Comparison of ENCODE assay signal across 7 cellular contexts in genomic region chr10:88810196-88810961, GRCh38. TPM values are rescaled to one million over a fixed set of nuclear protein-coding genes. Genes with fewer than 3 reads are reported as not detected.
DNase-seq lines count a peak whose midpoint lies in the region; ATAC-seq and TF ChIP-seq lines count a peak whose summit lies in the region.

No MANE protein-coding gene starts in this region.

- H3K9me3 ChIP-seq in adrenal gland (replicated peaks in 1 of 3) (no peaks in the 10 kb centered on the region), smooth muscle cell (replicated peaks; ENCODE audit: low read depth) (no peaks in the 10 kb centered on the region)

- H3K4me2 ChIP-seq in smooth muscle cell, result no peak overlapping the region

- WGBS in adrenal gland, 4 donors, result 29 to 35% (median 32%) methylated on average over 5 of the region's 5 CpGs
- 30% methylated on average over 5 of the region's 5 CpGs for WGBS in smooth muscle cell (ENCODE audit: low lambda C conversion rate)

- ATAC-seq in HG02642 (IDR thresholded peaks at IDR 0.05; ENCODE audit: poor library complexity, unreplicated experiment) (peak; percentile 48), GM21576 (IDR thresholded peaks at IDR 0.05; ENCODE audit: unreplicated experiment) (no peak)

- no peaks in the 10 kb centered on the region for H3K36me3 ChIP-seq in adrenal gland (replicated peaks in 1 of 2)
- no peaks in the 10 kb centered on the region for H3K36me3 ChIP-seq in smooth muscle cell (ENCODE audit: low read depth)

- no peak overlapping the region for H2AFZ ChIP-seq in smooth muscle cell (ENCODE audit: low read depth)

- H3K4me1 ChIP-seq in adrenal gland (replicated peaks in 1 of 2) (no peaks in the 10 kb centered on the region), smooth muscle cell (ENCODE audit: low read depth) (no peaks in the 10 kb centered on the region)

- intact Hi-C loops in adrenal gland (cut with DNase I), result loop anchor here (5.0 to 10.0 kb wide), 2 partner anchors 126 to 248 kb away; no protein-coding TSS in a partner anchor

- TF ChIP-seq POLR2A in adrenal gland (IDR thresholded peaks at IDR 0.05), result no peak

- H3K27me3 ChIP-seq in adrenal gland, result no peaks in the 10 kb centered on the region
- H3K27me3 ChIP-seq in smooth muscle cell (ENCODE audit: low read depth), result peaks cover 14% of the 10 kb centered on the region

- H3K79me2 ChIP-seq in smooth muscle cell (ENCODE audit: low read depth), result no peaks in the 10 kb centered on the region

- H3K4me3 ChIP-seq in adrenal gland, result no peak overlapping the region
- no peak overlapping the region for H3K4me3 ChIP-seq in smooth muscle cell

- no peak overlapping the region for H3K27ac ChIP-seq in adrenal gland
- H3K27ac ChIP-seq in smooth muscle cell (ENCODE audit: low read depth), result no peak overlapping the region

- TF ChIP-seq CTCF in adrenal gland (IDR thresholded peaks at IDR 0.05) (peak; percentile 51 to 73 (median 64)), smooth muscle cell (IDR thresholded peaks at IDR 0.05; ENCODE audit: borderline replicate concordance, insufficient read depth, poor library complexity, severe bottlenecking) (peak; percentile 67)

- H4K20me1 ChIP-seq in smooth muscle cell (ENCODE audit: low read depth), result no peaks in the 10 kb centered on the region

- H3F3A ChIP-seq in smooth muscle cell (ENCODE audit: low read depth), result no peaks in the 10 kb centered on the region

- H3K9ac ChIP-seq in smooth muscle cell (ENCODE audit: low read depth), result no peak overlapping the region

- peak; percentile 68 for DNase-seq in EL
- DNase-seq in NCI-H748 treated with DMSO at 0.1 percent for 48 hours (lab: John Stamatoyannopoulos, UW), result peak; percentile 48
- peak; percentile 22 to 63 (median 46) for DNase-seq in adrenal gland
- peak; percentile 15 for DNase-seq in hepatic stellate cell (ENCODE audit: low spot score)
- no peak for DNase-seq in smooth muscle cell (lab: John Stamatoyannopoulos, UW; ENCODE audit: unreplicated experiment)

RNA-seq across cellular contexts. Expression of gene LIPM, which starts 7.8 kb away (rescaled TPM):
- total RNA-seq in adrenal gland (not detected), smooth muscle cell (0.67 and 0.85 TPM in 2 replicates)
- polyA plus RNA-seq in adrenal gland (not detected), smooth muscle cell (not detected in 2 replicates)

RNA-seq across cellular contexts. Expression of gene ANKRD22, which starts 41.3 kb away (rescaled TPM):
- total RNA-seq in adrenal gland, result 1 to 10 TPM in 1 of 8 donors, under 1 TPM in 3, not detected in 4; 0.36 to 2.0 (median 0.53) TPM
- 1 to 10 TPM in 1 of 3 donors, under 1 TPM in 2; 0.29 to 1.9 (median 0.37) TPM for polyA plus RNA-seq in adrenal gland
- 3.4 and 6.9 TPM in 2 replicates for total RNA-seq in smooth muscle cell
- 1.9 and 2.3 TPM in 2 replicates for polyA plus RNA-seq in smooth muscle cell

RNA-seq across cellular contexts. Expression of gene LIPN, which starts 50.6 kb away (rescaled TPM):
- total RNA-seq in adrenal gland, result under 1 TPM in 2 of 8 donors, not detected in 6; 0.41 to 0.46 TPM
- polyA plus RNA-seq in adrenal gland, result not detected
- total RNA-seq in smooth muscle cell, result 0.27 and 0.40 TPM in 2 replicates
- not detected in 2 replicates for polyA plus RNA-seq in smooth muscle cell
